Comparison of ENCODE assay signal across 18 cellular contexts in the genomic region with DNA sequence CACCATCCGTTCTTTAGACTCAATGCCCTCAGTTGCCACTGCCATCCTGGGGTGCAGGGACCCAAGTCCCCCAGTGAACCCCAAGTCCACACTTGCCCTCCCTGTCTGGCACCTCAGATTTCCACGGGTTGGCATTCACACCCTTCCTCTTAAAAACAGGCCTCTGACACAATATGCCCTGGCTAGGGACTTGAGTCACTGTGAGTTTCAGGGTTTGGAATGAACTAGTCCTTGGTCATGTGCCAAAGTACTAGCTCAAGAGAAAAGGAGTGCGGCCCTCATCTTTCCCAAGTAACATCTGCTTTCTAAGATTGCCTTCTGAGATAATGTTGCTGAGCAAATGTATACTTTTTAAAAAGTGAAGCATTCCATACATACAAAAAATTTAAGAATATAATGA.
A peak's percentile ranks its signal among the peaks of the same experiment; 100 is the strongest.
DNase-seq lines count a peak whose midpoint lies in the region; ATAC-seq and TF ChIP-seq lines count a peak whose summit lies in the region.
"Had no signal": no experiment of that assay in that cellular context is flagged by ENCODE, and none has a peak within 500 bp of the region (broad histone marks: within the 10 kb centered on the region; RNA-seq: fewer than 3 reads in every experiment).

No MANE protein-coding gene starts in this region.

- H3K27me3 ChIP-seq in breast epithelium (no peaks in the 10 kb centered on the region), right atrium auricular region (no peaks in the 10 kb centered on the region), suprapubic skin (no peaks in the 10 kb centered on the region)

- H3K27me3 Mint-ChIP-seq in MCF 10A (ENCODE audit: insufficient read depth, unreplicated experiment) (no peaks in the 10 kb centered on the region), chondrocyte (ENCODE audit: low read depth) (no peaks in the 10 kb centered on the region), natural killer cell (ENCODE audit: low read depth in 2 of 2) (no peaks in the 10 kb centered on the region)
- H3K27me3 Mint-ChIP-seq: central memory CD8-positive, alpha-beta T cell had no signal

- intact Hi-C loops in MCF 10A (cut with micrococcal nuclease) (no loop called here), breast epithelium (cut with DNase I; ENCODE audit: low total_unique reads) (no loop called here), natural killer cell (cut with micrococcal nuclease) (no loop called here)

- H3K36me3 Mint-ChIP-seq in MCF 10A (ENCODE audit: insufficient read depth, unreplicated experiment) (no peaks in the 10 kb centered on the region), chondrocyte (ENCODE audit: low read depth) (no peaks in the 10 kb centered on the region), natural killer cell (no peaks in the 10 kb centered on the region)

- H3K9me3 Mint-ChIP-seq in MCF 10A (ENCODE audit: unreplicated experiment) (no peaks in the 10 kb centered on the region), chondrocyte (ENCODE audit: low read depth) (peaks cover 4% of the 10 kb centered on the region), natural killer cell (no peaks in the 10 kb centered on the region)
- H3K9me3 Mint-ChIP-seq: activated T-cell treated with anti-CD3 and anti-CD28 coated beads, Interleukin-2, amount 50 U/mL, for 4 hours; central memory CD8-positive, alpha-beta T cell had no signal

- H3K27ac Mint-ChIP-seq in MCF 10A (ENCODE audit: low read depth, unreplicated experiment) (peak overlapping the region; percentile 57), chondrocyte (ENCODE audit: unreplicated experiment) (peak overlapping the region; percentile 89), natural killer cell (no peak overlapping the region)

- WGBS in suprapubic skin = 43% methylated on average over 3 of the region's 3 CpGs

- POLR2A ChIA-PET in MCF 10A (lab: Yijun Ruan, JAX) = interaction anchor here (0.6 to 1.7 kb wide), 7 partner anchors 13 to 147 kb away, joined by 3 to 7 read pairs (median 3); no protein-coding TSS in a partner anchor

- H3K4me3 ChIP-seq in breast epithelium (no peak overlapping the region), right atrium auricular region (no peak overlapping the region), suprapubic skin (no peak overlapping the region)
- H3K4me3 ChIP-seq: lung had no signal

- H3K9me3 ChIP-seq in breast epithelium (no peaks in the 10 kb centered on the region), right atrium auricular region (no peaks in the 10 kb centered on the region), suprapubic skin (no peaks in the 10 kb centered on the region)

- DNase-seq in MCF 10A (ENCODE audit: unreplicated experiment) (peak; percentile 82), breast epithelium (ENCODE audit: low spot score in 2 of 2) (no peak), chondrocyte (ENCODE audit: low spot score) (no peak), right atrium auricular region (ENCODE audit: low spot score) (no peak), T-helper 2 cell (no peak), suprapubic skin (ENCODE audit: low spot score in 2 of 2) (no peak), NCI-H774 (lab: John Stamatoyannopoulos, UW) (no peak), natural killer cell (no peak)
- DNase-seq: activated CD4-positive, CD25-positive, alpha-beta regulatory T cell; activated T-cell treated with anti-CD3 and anti-CD28 coated beads, Interleukin-2, amount 50 U/mL, for 4 hours; DMS79 treated with DMSO at 0.1 percent for 48 hours; NCI-H1048; NCI-H69; posterior cingulate gyrus; stimulated activated CD4-positive, alpha-beta T cell treated with anti-CD3 and anti-CD28 coated beads, Interleukin-4, amount 100 ng/mL, for 24 hours had no signal

- no peak for TF ChIP-seq CTCF in MCF 10A (IDR thresholded peaks at IDR 0.05; ENCODE audit: unreplicated experiment)
- TF ChIP-seq CTCF in breast epithelium (IDR thresholded peaks at IDR 0.05) = no peak
- no peak for TF ChIP-seq CTCF in chondrocyte (IDR thresholded peaks at IDR 0.05)
- no peak for TF ChIP-seq CTCF in right atrium auricular region (IDR thresholded peaks at IDR 0.05)
- TF ChIP-seq CTCF in suprapubic skin (IDR thresholded peaks at IDR 0.05) = no peak
- no peak for TF ChIP-seq CTCF in natural killer cell (IDR thresholded peaks at IDR 0.05)

- BruUV-seq in MCF 10A (replicated peaks; lab: Mats Ljungman, UMichigan) = no TSS peak

- H3K4me1 Mint-ChIP-seq in MCF 10A (ENCODE audit: insufficient read depth, unreplicated experiment) = peaks cover 23% of the 10 kb centered on the region
- H3K4me1 Mint-ChIP-seq in chondrocyte (ENCODE audit: low read depth) = peaks cover 40% of the 10 kb centered on the region
- H3K4me1 Mint-ChIP-seq in natural killer cell = no peaks in the 10 kb centered on the region
- H3K4me1 Mint-ChIP-seq: central memory CD8-positive, alpha-beta T cell had no signal

- H3K4me3 Mint-ChIP-seq in MCF 10A (ENCODE audit: unreplicated experiment) = peak overlapping the region; percentile 18
- H3K4me3 Mint-ChIP-seq in chondrocyte (ENCODE audit: unreplicated experiment) = no peak overlapping the region
- no peak overlapping the region for H3K4me3 Mint-ChIP-seq in natural killer cell
- H3K4me3 Mint-ChIP-seq: activated T-cell treated with anti-CD3 and anti-CD28 coated beads, Interleukin-2, amount 50 U/mL, for 4 hours; central memory CD8-positive, alpha-beta T cell had no signal

- no peaks in the 10 kb centered on the region for H3K36me3 ChIP-seq in breast epithelium
- no peaks in the 10 kb centered on the region for H3K36me3 ChIP-seq in right atrium auricular region
- H3K36me3 ChIP-seq in suprapubic skin = no peaks in the 10 kb centered on the region

- H3K4me1 ChIP-seq in breast epithelium (no peaks in the 10 kb centered on the region), right atrium auricular region (peaks cover 0 to 8% of the 10 kb centered on the region in 2 donors), suprapubic skin (no peaks in the 10 kb centered on the region)

- TF ChIP-seq EP300 in suprapubic skin (IDR thresholded peaks at IDR 0.05) = no peak

- no peak for ATAC-seq in natural killer cell
- ATAC-seq: activated T-cell treated with anti-CD3 and anti-CD28 coated beads, Interleukin-2, amount 50 U/mL, for 4 hours had no signal

- peak overlapping the region in 1 of 2 donors; percentile 13 for H3K27ac ChIP-seq in breast epithelium
- H3K27ac ChIP-seq in right atrium auricular region = peak overlapping the region; percentile 50 to 53
- H3K27ac ChIP-seq in suprapubic skin = no peak overlapping the region
- H3K27ac ChIP-seq: 22Rv1 had no signal

- no peak for TF ChIP-seq POLR2A in breast epithelium (IDR thresholded peaks at IDR 0.05)
- no peak for TF ChIP-seq POLR2A in suprapubic skin (IDR thresholded peaks at IDR 0.05)

- CTCF ChIA-PET in MCF 10A (lab: Yijun Ruan, JAX) = interaction anchor here (1.0 to 1.9 kb wide), 4 partner anchors 11 to 615 kb away, joined by 3 to 7 read pairs (median 5); no protein-coding TSS in a partner anchor

Comparison
In these comparisons a context has a peak if more than half of its experiments do, and no peak if none do; other contexts are left out.
1. H3K27ac Mint-ChIP-seq: peak in MCF 10A (single experiment) and chondrocyte (single experiment); none in natural killer cell (0 of 2).